Comparison of ENCODE assay signal across 1 cellular context in the genomic region with DNA sequence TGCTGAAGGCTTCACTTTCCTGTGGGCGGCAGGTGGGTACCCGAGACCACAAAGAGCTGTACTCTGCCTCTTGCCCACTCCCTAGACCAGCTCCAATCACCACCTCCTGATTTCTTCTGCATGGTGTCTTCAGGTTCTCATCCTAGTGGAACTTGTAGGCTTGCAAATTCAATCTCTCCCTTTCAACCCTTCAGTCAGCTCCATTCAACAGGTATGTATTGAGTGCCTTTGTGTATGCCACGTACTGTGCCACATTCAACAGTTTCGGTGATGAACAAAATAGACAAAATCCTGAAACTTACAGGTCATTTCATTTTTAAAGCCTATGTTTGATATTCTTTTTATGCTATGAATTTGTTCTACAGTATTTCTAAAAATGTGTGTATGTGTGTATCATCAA.
TF ChIP-seq lines count a peak whose summit lies in the region.

No MANE protein-coding gene starts in this region.

TF ChIP-seq in IMR-90, 13 proteins besides CTCF, POLR2A, EP300 and RAD21 (continued from another document):
- TF ChIP-seq ELK1 (IDR thresholded peaks at IDR 0.05; ENCODE audit: borderline replicate concordance, low read depth, low read length) (no peak), CEBPB (IDR thresholded peaks at IDR 0.05; ENCODE audit: low read depth, low read length) (no peak), RFX5 (IDR thresholded peaks at IDR 0.05; ENCODE audit: low read depth, low read length) (no peak), USF2 (IDR thresholded peaks at IDR 0.05; ENCODE audit: low read depth, low read length) (no peak), RCOR1 (IDR thresholded peaks at IDR 0.05; ENCODE audit: insufficient replicate concordance, low read length) (no peak), CHD1 (IDR thresholded peaks at IDR 0.05; ENCODE audit: low read depth, low read length) (no peak), MAFK (IDR thresholded peaks at IDR 0.05; ENCODE audit: low read depth, low read length) (no peak), MXI1 (IDR thresholded peaks at IDR 0.05; ENCODE audit: borderline replicate concordance, low read depth, low read length) (no peak)
